In the genomic region with DNA sequence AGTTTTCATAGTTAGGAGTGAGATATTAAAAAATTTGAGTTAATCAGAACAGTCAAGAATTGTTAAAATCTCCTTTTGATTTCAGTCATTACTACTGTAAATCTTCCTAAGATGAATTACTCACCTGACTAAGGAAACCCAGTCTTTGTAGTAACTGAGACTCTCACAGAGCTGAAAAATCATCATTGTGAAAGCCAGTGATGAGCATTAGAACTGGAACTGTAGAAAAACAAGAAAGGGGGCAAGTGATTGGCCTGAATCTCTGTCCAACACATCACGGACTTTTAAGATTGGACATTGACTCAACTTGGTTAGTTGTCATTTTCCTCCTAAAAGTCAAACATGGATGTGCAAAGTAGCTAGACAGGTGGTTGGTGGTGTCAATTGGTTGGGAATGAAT, we compare ENCODE assay signal across 26 cellular contexts.
"Had no signal": no experiment of that assay in that cellular context is flagged by ENCODE, and none has a peak within 500 bp of the region (broad histone marks: within the 10 kb centered on the region; RNA-seq: fewer than 3 reads in every experiment).

No MANE protein-coding gene starts in this region.

- H3K4me1 ChIP-seq: adrenal gland, colonic mucosa had no signal

- H3K27ac Mint-ChIP-seq: activated CD8-positive, alpha-beta T cell treated with anti-CD3 and anti-CD28 coated beads, Interleukin-2, amount 10 ng/mL, durations not matched to agents 7 days and 5 days; activated naive CD8-positive, alpha-beta T cell treated with anti-CD3 and anti-CD28 coated beads for 36 hours; activated T-cell treated with anti-CD3 and anti-CD28 coated beads, Interleukin-2, amount 50 U/mL, for 24 hours; naive thymus-derived CD4-positive, alpha-beta T cell had no signal

- H3K4me3 ChIP-seq: adrenal gland, body of pancreas, colonic mucosa, right atrium auricular region, smooth muscle cell, tibial nerve had no signal

- H3K36me3 ChIP-seq: adrenal gland, colonic mucosa, right atrium auricular region, tibial nerve had no signal

- H3K9me3 ChIP-seq: adrenal gland, body of pancreas, colonic mucosa, right atrium auricular region, tibial nerve had no signal

- H3K9me3 Mint-ChIP-seq: activated naive CD8-positive, alpha-beta T cell treated with anti-CD3 and anti-CD28 coated beads for 36 hours; activated T-cell treated with anti-CD3 and anti-CD28 coated beads, Interleukin-2, amount 50 U/mL, for 24 hours had no signal

- H3K4me3 Mint-ChIP-seq: activated CD8-positive, alpha-beta T cell treated with anti-CD3 and anti-CD28 coated beads, Interleukin-2, amount 10 ng/mL, durations not matched to agents 7 days and 5 days; activated naive CD8-positive, alpha-beta T cell treated with anti-CD3 and anti-CD28 coated beads for 36 hours; activated T-cell treated with anti-CD3 and anti-CD28 coated beads, Interleukin-2, amount 50 U/mL, for 24 hours; naive thymus-derived CD4-positive, alpha-beta T cell had no signal

- H3K27me3 ChIP-seq: adrenal gland, body of pancreas, colonic mucosa, right atrium auricular region, tibial nerve had no signal

- H3K27ac ChIP-seq: adrenal gland, body of pancreas, colonic mucosa, right atrium auricular region, tibial nerve, VCaP had no signal

- H3K4me2 ChIP-seq: smooth muscle cell had no signal

- DNase-seq: activated CD4-positive, alpha-beta T cell treated with anti-CD3 and anti-CD28 coated beads, Interleukin-2, amount 50 U/mL, for 1 hour; activated CD4-positive, CD25-positive, alpha-beta regulatory T cell treated with anti-CD3 and anti-CD28 coated beads, Interleukin-2, amount 50 U/mL, for 72 hours; activated CD8-positive, alpha-beta T cell treated with anti-CD3 and anti-CD28 coated beads, Interleukin-2, amount 10 ng/mL, durations not matched to agents 7 days and 5 days; activated naive CD4-positive, alpha-beta T cell; activated naive CD8-positive, alpha-beta T cell treated with anti-CD3 and anti-CD28 coated beads for 36 hours; activated T-cell treated with anti-CD3 and anti-CD28 coated beads, Interleukin-2, amount 50 U/mL, for 24 hours; adrenal gland; aorta; body of pancreas; cerebellar nuclear complex; colonic mucosa; effector CD8-positive, alpha-beta T cell; erythroblast; head of caudate nucleus; hippocampal formation; kidney; midbrain; naive thymus-derived CD4-positive, alpha-beta T cell; stimulated activated CD4-positive, alpha-beta T cell treated with anti-CD3 and anti-CD28 coated beads, Interleukin-1b, Interleukin-23, amount 100 ng/mL, for 48 hours; stimulated activated CD4-positive, alpha-beta T cell treated with anti-CD3 and anti-CD28 coated beads, Interleukin-4, amount 100 ng/mL, for 4 hours; stimulated activated CD8-positive, alpha-beta memory T cell treated with anti-CD3 and anti-CD28 coated beads, Interleukin-4, amount 100 ng/mL, for 48 hours; stimulated activated naive CD4-positive, alpha-beta T cell had no signal

- ATAC-seq: activated CD8-positive, alpha-beta T cell treated with anti-CD3 and anti-CD28 coated beads, Interleukin-2, amount 10 ng/mL, durations not matched to agents 7 days and 5 days; body of pancreas; naive thymus-derived CD4-positive, alpha-beta T cell had no signal
